1 cellular context compared by ENCODE assay signal in the genomic region with DNA sequence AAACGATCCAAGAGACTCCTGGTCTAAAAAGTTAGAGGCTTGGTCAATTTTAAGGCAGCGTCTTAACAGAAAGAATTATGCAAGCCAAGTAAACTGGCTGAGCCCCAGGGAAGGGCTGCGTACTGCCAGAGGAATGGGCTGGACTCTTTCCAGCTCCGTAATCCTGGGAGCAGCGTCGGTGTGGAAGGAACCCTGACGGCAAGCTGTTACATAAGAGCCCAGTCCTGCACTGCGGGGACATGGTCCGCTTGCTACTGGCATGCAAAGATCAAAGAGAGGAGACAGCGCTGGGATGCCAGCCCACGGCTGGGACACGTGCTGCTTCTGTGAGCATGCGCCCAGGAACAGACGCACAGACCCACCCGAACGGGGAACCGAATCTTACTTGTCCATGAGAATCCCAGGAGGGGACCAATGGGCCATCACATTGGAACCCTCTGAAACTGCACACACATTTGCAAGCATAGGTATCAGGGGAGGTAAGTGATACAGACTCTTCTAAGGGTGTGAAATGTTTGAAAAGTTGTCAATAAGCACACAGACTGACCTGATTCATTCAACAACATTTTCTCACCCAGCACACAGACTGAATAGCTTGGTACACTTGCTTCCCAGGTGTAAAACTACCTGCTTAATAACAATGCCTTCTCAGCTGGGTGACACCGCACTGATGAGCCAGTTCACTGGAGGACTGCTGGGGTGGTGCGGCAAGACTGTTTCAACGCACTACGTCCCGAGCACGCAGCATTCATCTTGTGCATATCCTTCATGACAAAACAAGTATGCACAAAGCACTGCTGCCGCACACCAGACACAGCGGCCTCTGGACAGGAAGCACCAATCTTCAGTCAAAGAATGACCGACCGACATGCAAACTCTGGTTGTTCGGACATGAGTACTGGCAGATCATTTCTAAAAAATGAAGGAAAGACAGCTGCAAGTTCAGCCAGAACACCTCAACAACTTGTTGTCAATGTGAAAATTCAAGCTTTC.
TF ChIP-seq lines count a peak whose summit lies in the region.

No MANE protein-coding gene starts in this region.

TF ChIP-seq in GM23338, 12 proteins besides CTCF, POLR2A, EP300 and RAD21 (continued from another document):
- TF ChIP-seq, protein P1, sequence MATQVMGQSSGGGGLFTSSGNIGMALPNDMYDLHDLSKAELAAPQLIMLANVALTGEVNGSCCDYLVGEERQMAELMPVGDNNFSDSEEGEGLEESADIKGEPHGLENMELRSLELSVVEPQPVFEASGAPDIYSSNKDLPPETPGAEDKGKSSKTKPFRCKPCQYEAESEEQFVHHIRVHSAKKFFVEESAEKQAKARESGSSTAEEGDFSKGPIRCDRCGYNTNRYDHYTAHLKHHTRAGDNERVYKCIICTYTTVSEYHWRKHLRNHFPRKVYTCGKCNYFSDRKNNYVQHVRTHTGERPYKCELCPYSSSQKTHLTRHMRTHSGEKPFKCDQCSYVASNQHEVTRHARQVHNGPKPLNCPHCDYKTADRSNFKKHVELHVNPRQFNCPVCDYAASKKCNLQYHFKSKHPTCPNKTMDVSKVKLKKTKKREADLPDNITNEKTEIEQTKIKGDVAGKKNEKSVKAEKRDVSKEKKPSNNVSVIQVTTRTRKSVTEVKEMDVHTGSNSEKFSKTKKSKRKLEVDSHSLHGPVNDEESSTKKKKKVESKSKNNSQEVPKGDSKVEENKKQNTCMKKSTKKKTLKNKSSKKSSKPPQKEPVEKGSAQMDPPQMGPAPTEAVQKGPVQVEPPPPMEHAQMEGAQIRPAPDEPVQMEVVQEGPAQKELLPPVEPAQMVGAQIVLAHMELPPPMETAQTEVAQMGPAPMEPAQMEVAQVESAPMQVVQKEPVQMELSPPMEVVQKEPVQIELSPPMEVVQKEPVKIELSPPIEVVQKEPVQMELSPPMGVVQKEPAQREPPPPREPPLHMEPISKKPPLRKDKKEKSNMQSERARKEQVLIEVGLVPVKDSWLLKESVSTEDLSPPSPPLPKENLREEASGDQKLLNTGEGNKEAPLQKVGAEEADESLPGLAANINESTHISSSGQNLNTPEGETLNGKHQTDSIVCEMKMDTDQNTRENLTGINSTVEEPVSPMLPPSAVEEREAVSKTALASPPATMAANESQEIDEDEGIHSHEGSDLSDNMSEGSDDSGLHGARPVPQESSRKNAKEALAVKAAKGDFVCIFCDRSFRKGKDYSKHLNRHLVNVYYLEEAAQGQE (IDR thresholded peaks at IDR 0.05; ENCODE audit: unreplicated experiment), result no peak
- TF ChIP-seq EZH2phosphoT487 (IDR thresholded peaks at IDR 0.05; ENCODE audit: unreplicated experiment) (no peak), JUNB (IDR thresholded peaks at IDR 0.05; ENCODE audit: unreplicated experiment) (no peak), CREB1 (CRISPR knock-in tag; IDR thresholded peaks at IDR 0.05; ENCODE audit: low read depth) (no peak), EZH2 (IDR thresholded peaks at IDR 0.05; ENCODE audit: low read depth, unreplicated experiment) (no peak)
TF ChIP-seq in GM23338: peak in this region for 0.
